ENCODE assay signal across 9 cellular contexts in the genomic region with DNA sequence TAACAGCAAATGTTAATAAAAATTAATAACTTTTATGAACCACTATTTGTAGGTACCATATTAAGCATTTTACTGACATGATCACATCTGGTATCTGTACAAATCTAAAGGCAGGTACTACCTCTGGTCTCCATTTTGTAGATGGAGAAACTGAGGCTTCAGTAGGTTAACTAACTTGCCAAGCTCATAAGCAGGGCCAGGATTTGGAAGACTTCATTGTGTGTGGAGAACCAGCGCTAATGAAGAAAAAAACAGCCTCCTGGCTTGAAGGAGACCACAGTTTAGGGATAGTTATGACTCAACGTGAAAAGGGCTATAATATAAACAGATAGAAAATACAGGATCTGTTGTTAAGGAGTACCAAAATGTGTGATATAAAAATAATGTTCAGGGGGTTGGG. TPM values are rescaled to one million over a fixed set of nuclear protein-coding genes. Genes with fewer than 3 reads are reported as not detected.
DNase-seq lines count a peak whose midpoint lies in the region; ATAC-seq and TF ChIP-seq lines count a peak whose summit lies in the region.
"Had no signal": no experiment of that assay in that cellular context is flagged by ENCODE, and none has a peak within 500 bp of the region (broad histone marks: within the 10 kb centered on the region; RNA-seq: fewer than 3 reads in every experiment).

No MANE protein-coding gene starts in this region.

- TF ChIP-seq CTCF in WTC11 (IDR thresholded peaks at IDR 0.05) (no peak), glutamatergic neuron (IDR thresholded peaks at IDR 0.05; ENCODE audit: partially characterized antibody, unreplicated experiment) (no peak), spleen (IDR thresholded peaks at IDR 0.05 in 8 of 11, conservative IDR thresholded peaks at IDR 0.05 in 3 of 11) (no peak)

- POLR2A ChIA-PET in WTC11 (lab: Charles Lee), result no interaction called here

- no peak for DNase-seq in T-helper 2 cell treated with Interferon-gamma antibody and Interleukin-4, amounts not matched to agents 5 μg/mL and 100 μg/mL, for 36 hours (ENCODE audit: low spot score)
- DNase-seq in T-helper 2 cell (no peak), WTC11 (ENCODE audit: low spot score) (no peak), glutamatergic neuron (no peak), spleen (no peak)
- DNase-seq in stimulated activated CD4-positive, alpha-beta T cell treated with anti-CD3 and anti-CD28 coated beads, Interleukin-12 subunit alpha, Interleukin-12 subunit beta, amount 100 ng/mL, for 4 hours, result no peak
- DNase-seq in stimulated activated CD8-positive, alpha-beta memory T cell treated with anti-CD3 and anti-CD28 coated beads, Interleukin-4, amount 100 ng/mL, for 48 hours, result no peak
- DNase-seq: NCI-H1436 treated with DMSO at 0.1 percent for 48 hours had no signal

- peak overlapping the region in 5 of 8 donors; percentile 60 to 82 (median 77) for H3K4me3 ChIP-seq in spleen

- intact Hi-C loops in spleen (cut with DNase I; ENCODE audit: low total_unique reads), result loop anchor here (10.0 kb wide), 1 partner anchor 54 kb away; a partner anchor contains a TSS

- H3K27me3 Mint-ChIP-seq in T-helper 2 cell treated with Interferon-gamma antibody and Interleukin-4, amounts not matched to agents 5 μg/mL and 100 μg/mL, for 36 hours (ENCODE audit: low read depth), result no peaks in the 10 kb centered on the region
- H3K27me3 Mint-ChIP-seq in WTC11 (ENCODE audit: low read depth), result no peaks in the 10 kb centered on the region
- peaks cover 2% of the 10 kb centered on the region for H3K27me3 Mint-ChIP-seq in glutamatergic neuron (ENCODE audit: unreplicated experiment)

- peaks cover 10 to 41% (median 23%) of the 10 kb centered on the region in 6 donors for H3K4me1 ChIP-seq in spleen

- CTCF ChIA-PET in WTC11 (lab: Charles Lee), result no interaction called here

- peaks cover 0 to 45% (median 21%) of the 10 kb centered on the region in 6 donors for H3K36me3 ChIP-seq in spleen

- H3K27ac ChIP-seq in spleen, result no peak overlapping the region

- H3K36me3 Mint-ChIP-seq in T-helper 2 cell treated with Interferon-gamma antibody and Interleukin-4, amounts not matched to agents 5 μg/mL and 100 μg/mL, for 36 hours (ENCODE audit: low read depth), result peaks cover 23% of the 10 kb centered on the region
- H3K36me3 Mint-ChIP-seq in WTC11 (peaks cover 31% of the 10 kb centered on the region), glutamatergic neuron (ENCODE audit: unreplicated experiment) (no peaks in the 10 kb centered on the region)

- no peaks in the 10 kb centered on the region for H3K27me3 ChIP-seq in spleen (replicated peaks in 1 of 7)

- peaks cover 38% of the 10 kb centered on the region for H3K4me1 Mint-ChIP-seq in T-helper 2 cell treated with Interferon-gamma antibody and Interleukin-4, amounts not matched to agents 5 μg/mL and 100 μg/mL, for 36 hours (ENCODE audit: low read depth)
- H3K4me1 Mint-ChIP-seq in WTC11 (peaks cover 18% of the 10 kb centered on the region), glutamatergic neuron (ENCODE audit: low read depth, unreplicated experiment) (peaks cover 6% of the 10 kb centered on the region)

- no peak for TF ChIP-seq POLR2A in spleen (IDR thresholded peaks at IDR 0.05)

- no peak for ATAC-seq in WTC11
- ATAC-seq in GM21381 (IDR thresholded peaks at IDR 0.05; ENCODE audit: unreplicated experiment), result no peak

- no peaks in the 10 kb centered on the region for H3K9me3 ChIP-seq in spleen

- peak overlapping the region; percentile 62 for H3K27ac Mint-ChIP-seq in T-helper 2 cell treated with Interferon-gamma antibody and Interleukin-4, amounts not matched to agents 5 μg/mL and 100 μg/mL, for 36 hours
- no peak overlapping the region for H3K27ac Mint-ChIP-seq in WTC11
- H3K27ac Mint-ChIP-seq in glutamatergic neuron (ENCODE audit: unreplicated experiment), result peak overlapping the region; percentile 22

- peak overlapping the region; percentile 91 for H3K4me3 Mint-ChIP-seq in T-helper 2 cell treated with Interferon-gamma antibody and Interleukin-4, amounts not matched to agents 5 μg/mL and 100 μg/mL, for 36 hours
- H3K4me3 Mint-ChIP-seq in WTC11, result peak overlapping the region; percentile 94
- H3K4me3 Mint-ChIP-seq in glutamatergic neuron (ENCODE audit: unreplicated experiment), result peak overlapping the region; percentile 84

- no peaks in the 10 kb centered on the region for H3K9me3 Mint-ChIP-seq in T-helper 2 cell treated with Interferon-gamma antibody and Interleukin-4, amounts not matched to agents 5 μg/mL and 100 μg/mL, for 36 hours
- H3K9me3 Mint-ChIP-seq in WTC11 (no peaks in the 10 kb centered on the region), glutamatergic neuron (ENCODE audit: unreplicated experiment) (peaks cover 3% of the 10 kb centered on the region)

- WGBS in spleen, 5 donors, result 77 to 93% (median 83%) methylated on average over 2 of the region's 2 CpGs

TF ChIP-seq in WTC11, 78 proteins besides CTCF, POLR2A, EP300 and RAD21:
- TF ChIP-seq, protein P1, sequence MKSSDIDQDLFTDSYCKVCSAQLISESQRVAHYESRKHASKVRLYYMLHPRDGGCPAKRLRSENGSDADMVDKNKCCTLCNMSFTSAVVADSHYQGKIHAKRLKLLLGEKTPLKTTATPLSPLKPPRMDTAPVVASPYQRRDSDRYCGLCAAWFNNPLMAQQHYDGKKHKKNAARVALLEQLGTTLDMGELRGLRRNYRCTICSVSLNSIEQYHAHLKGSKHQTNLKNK (CRISPR knock-in tag; IDR thresholded peaks at IDR 0.05), result no peak
- TF ChIP-seq, protein P2, sequence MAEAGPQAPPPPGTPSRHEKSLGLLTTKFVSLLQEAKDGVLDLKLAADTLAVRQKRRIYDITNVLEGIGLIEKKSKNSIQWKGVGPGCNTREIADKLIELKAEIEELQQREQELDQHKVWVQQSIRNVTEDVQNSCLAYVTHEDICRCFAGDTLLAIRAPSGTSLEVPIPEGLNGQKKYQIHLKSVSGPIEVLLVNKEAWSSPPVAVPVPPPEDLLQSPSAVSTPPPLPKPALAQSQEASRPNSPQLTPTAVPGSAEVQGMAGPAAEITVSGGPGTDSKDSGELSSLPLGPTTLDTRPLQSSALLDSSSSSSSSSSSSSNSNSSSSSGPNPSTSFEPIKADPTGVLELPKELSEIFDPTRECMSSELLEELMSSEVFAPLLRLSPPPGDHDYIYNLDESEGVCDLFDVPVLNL (CRISPR knock-in tag; IDR thresholded peaks at IDR 0.05; ENCODE audit: borderline replicate concordance, low read depth), result no peak
- TF ChIP-seq, protein P3, sequence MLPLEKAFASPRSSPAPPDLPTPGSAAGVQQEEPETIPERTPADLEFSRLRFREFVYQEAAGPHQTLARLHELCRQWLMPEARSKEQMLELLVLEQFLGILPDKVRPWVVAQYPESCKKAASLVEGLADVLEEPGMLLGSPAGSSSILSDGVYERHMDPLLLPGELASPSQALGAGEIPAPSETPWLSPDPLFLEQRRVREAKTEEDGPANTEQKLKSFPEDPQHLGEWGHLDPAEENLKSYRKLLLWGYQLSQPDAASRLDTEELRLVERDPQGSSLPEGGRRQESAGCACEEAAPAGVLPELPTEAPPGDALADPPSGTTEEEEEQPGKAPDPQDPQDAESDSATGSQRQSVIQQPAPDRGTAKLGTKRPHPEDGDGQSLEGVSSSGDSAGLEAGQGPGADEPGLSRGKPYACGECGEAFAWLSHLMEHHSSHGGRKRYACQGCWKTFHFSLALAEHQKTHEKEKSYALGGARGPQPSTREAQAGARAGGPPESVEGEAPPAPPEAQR (CRISPR knock-in tag; IDR thresholded peaks at IDR 0.05), result no peak
- TF ChIP-seq NFATC4 (CRISPR knock-in tag; IDR thresholded peaks at IDR 0.05), result no peak
- TF ChIP-seq, protein P4, sequence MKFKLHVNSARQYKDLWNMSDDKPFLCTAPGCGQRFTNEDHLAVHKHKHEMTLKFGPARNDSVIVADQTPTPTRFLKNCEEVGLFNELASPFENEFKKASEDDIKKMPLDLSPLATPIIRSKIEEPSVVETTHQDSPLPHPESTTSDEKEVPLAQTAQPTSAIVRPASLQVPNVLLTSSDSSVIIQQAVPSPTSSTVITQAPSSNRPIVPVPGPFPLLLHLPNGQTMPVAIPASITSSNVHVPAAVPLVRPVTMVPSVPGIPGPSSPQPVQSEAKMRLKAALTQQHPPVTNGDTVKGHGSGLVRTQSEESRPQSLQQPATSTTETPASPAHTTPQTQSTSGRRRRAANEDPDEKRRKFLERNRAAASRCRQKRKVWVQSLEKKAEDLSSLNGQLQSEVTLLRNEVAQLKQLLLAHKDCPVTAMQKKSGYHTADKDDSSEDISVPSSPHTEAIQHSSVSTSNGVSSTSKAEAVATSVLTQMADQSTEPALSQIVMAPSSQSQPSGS (CRISPR knock-in tag; IDR thresholded peaks at IDR 0.05; ENCODE audit: borderline replicate concordance, low read depth), result no peak
TF ChIP-seq in WTC11: peak in this region for 0.

RNA-seq across cellular contexts. Expression of a gene that starts 1.0 kb away (rescaled TPM):
- 58.4 to 60.0 TPM (median 58.8 TPM) in 3 replicates for total RNA-seq in WTC11 (2021)
- total RNA-seq in glutamatergic neuron (ENCODE audit: unreplicated experiment), result 7.1 TPM
- 10 to 100 TPM; 14.8 to 26.5 (median 19.2) TPM for total RNA-seq in spleen
- 10 to 100 TPM; 11.2 to 23.0 (median 18.1) TPM for polyA plus RNA-seq in spleen

RNA-seq across cellular contexts. Expression of a gene that starts 1.1 kb away (rescaled TPM):
- total RNA-seq in WTC11 (2021), result 18.9 to 20.5 TPM (median 19.2 TPM) in 3 replicates
- total RNA-seq in glutamatergic neuron (ENCODE audit: unreplicated experiment), result 6.3 TPM
- total RNA-seq in spleen, result 1 to 10 TPM; 2.9 to 7.7 (median 5.8) TPM
- 1 to 10 TPM; 3.0 to 4.8 (median 3.3) TPM for polyA plus RNA-seq in spleen

RNA-seq across cellular contexts. Expression of a gene that starts 57.1 kb away (rescaled TPM):
- total RNA-seq in WTC11 (2021) (6.0 to 9.9 TPM (median 9.6 TPM) in 3 replicates), glutamatergic neuron (ENCODE audit: unreplicated experiment) (35.1 TPM), spleen (10 to 100 TPM; 36.6 to 77.7 (median 49.6) TPM)
- polyA plus RNA-seq in spleen, result 10 to 100 TPM; 30.2 to 47.9 (median 33.5) TPM
